In genomic region chr7:23474098-23474828, GRCh38 we compare ENCODE assay signal across 8 cellular contexts. TPM values are rescaled to one million over a fixed set of nuclear protein-coding genes. Genes with fewer than 3 reads are reported as not detected.
A peak's percentile ranks its signal among the peaks of the same experiment; 100 is the strongest.
DNase-seq lines count a peak whose midpoint lies in the region; ATAC-seq and TF ChIP-seq lines count a peak whose summit lies in the region.

No MANE protein-coding gene starts in this region.

- H3K27ac Mint-ChIP-seq in neural crest cell (ENCODE audit: unreplicated experiment): peak overlapping the region; percentile 98

- no peaks in the 10 kb centered on the region for H3K9me3 Mint-ChIP-seq in neural crest cell

- H3K4me1 Mint-ChIP-seq in neural crest cell: peaks cover 48% of the 10 kb centered on the region

- peak overlapping the region; percentile 97 for H3K4me3 Mint-ChIP-seq in neural crest cell

- ATAC-seq in GM19463 (IDR thresholded peaks at IDR 0.05; ENCODE audit: unreplicated experiment) (peak; percentile 70), HG03469 (IDR thresholded peaks at IDR 0.05; ENCODE audit: unreplicated experiment) (peak; percentile 55)

- TF ChIP-seq CTCF in neural crest cell (conservative IDR thresholded peaks at IDR 0.05): no peak

- peak; percentile 96 for DNase-seq in DMS114 treated with DMSO at 0.1 percent for 48 hours (lab: John Stamatoyannopoulos, UW; ENCODE audit: unreplicated experiment)
- peak; percentile 97 for DNase-seq in NCI-H510A treated with DMSO at 0.1 percent for 48 hours (lab: John Stamatoyannopoulos, UW)
- peak; percentile 81 to 85 for DNase-seq in activated CD4-positive, alpha-beta T cell treated with anti-CD3 and anti-CD28 coated beads, Interleukin-2, amount 50 U/mL, for 48 hours
- peak; percentile 94 for DNase-seq in fibroblast of gingiva (ENCODE audit: low read depth)
- DNase-seq in neural crest cell (ENCODE audit: low read depth, low spot score): peak; percentile 87
- no peak for DNase-seq in cerebellum (ENCODE audit: low spot score)

- peaks cover 2% of the 10 kb centered on the region for H3K36me3 Mint-ChIP-seq in neural crest cell (ENCODE audit: low read depth)

- peaks cover 11% of the 10 kb centered on the region for H3K27me3 Mint-ChIP-seq in neural crest cell (ENCODE audit: low read depth)

RNA-seq across cellular contexts. Expression of gene IGF2BP3, which starts 4.0 kb away (rescaled TPM):
- total RNA-seq in neural crest cell: 117 and 118 TPM in 2 replicates
- total RNA-seq in cerebellum: 52.7 TPM

RNA-seq across cellular contexts. Expression of gene TRA2A, which starts 57.5 kb away (rescaled TPM):
- total RNA-seq in neural crest cell: 120 and 132 TPM in 2 replicates
- 71.3 TPM for total RNA-seq in cerebellum
